1 cellular context compared by ENCODE assay signal in the genomic region with DNA sequence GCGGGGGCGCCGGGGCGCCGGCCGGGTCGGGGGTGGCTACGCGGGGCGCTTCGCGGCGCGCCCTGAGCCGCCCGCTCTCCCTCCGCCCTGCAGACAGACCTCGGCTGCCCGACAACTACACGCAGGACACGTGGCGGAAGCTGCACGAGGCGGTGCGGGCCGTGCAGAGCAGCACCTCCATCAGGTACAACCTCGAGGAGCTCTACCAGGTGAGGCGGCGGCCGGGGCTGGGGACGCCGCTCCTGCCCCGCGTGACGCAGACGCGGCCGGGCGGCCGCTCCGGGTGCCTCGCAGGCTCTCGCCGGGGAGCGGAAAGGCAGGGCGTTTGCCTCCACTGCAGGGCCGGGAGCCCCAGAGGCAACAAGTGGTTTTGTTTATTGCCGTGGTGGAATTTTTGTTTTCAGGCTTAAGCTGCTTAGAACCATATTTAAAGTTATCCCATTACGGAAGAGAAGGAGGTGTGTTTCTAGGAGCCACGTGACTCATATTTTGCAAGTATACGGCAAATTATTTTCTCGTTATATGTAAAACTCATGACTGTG.
TF ChIP-seq lines count a peak whose summit lies in the region.

No MANE protein-coding gene starts in this region.

TF ChIP-seq in K562, 482 proteins besides CTCF, POLR2A, EP300 and RAD21 (continued from another document and continues in another):
- TF ChIP-seq, protein P1, sequence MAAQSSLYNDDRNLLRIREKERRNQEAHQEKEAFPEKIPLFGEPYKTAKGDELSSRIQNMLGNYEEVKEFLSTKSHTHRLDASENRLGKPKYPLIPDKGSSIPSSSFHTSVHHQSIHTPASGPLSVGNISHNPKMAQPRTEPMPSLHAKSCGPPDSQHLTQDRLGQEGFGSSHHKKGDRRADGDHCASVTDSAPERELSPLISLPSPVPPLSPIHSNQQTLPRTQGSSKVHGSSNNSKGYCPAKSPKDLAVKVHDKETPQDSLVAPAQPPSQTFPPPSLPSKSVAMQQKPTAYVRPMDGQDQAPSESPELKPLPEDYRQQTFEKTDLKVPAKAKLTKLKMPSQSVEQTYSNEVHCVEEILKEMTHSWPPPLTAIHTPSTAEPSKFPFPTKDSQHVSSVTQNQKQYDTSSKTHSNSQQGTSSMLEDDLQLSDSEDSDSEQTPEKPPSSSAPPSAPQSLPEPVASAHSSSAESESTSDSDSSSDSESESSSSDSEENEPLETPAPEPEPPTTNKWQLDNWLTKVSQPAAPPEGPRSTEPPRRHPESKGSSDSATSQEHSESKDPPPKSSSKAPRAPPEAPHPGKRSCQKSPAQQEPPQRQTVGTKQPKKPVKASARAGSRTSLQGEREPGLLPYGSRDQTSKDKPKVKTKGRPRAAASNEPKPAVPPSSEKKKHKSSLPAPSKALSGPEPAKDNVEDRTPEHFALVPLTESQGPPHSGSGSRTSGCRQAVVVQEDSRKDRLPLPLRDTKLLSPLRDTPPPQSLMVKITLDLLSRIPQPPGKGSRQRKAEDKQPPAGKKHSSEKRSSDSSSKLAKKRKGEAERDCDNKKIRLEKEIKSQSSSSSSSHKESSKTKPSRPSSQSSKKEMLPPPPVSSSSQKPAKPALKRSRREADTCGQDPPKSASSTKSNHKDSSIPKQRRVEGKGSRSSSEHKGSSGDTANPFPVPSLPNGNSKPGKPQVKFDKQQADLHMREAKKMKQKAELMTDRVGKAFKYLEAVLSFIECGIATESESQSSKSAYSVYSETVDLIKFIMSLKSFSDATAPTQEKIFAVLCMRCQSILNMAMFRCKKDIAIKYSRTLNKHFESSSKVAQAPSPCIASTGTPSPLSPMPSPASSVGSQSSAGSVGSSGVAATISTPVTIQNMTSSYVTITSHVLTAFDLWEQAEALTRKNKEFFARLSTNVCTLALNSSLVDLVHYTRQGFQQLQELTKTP (IDR thresholded peaks at IDR 0.05; ENCODE audit: low read depth in 1 of 2, partially characterized antibody in 2 of 2), result no peak
- TF ChIP-seq ZNF507 (tag; conservative IDR thresholded peaks at IDR 0.05), result no peak
- TF ChIP-seq, protein P2, sequence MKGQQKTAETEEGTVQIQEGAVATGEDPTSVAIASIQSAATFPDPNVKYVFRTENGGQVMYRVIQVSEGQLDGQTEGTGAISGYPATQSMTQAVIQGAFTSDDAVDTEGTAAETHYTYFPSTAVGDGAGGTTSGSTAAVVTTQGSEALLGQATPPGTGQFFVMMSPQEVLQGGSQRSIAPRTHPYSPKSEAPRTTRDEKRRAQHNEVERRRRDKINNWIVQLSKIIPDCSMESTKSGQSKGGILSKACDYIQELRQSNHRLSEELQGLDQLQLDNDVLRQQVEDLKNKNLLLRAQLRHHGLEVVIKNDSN (CRISPR knock-in tag; IDR thresholded peaks at IDR 0.05), result peak; percentile 48; the same call in 1 of the 2 replicates
- TF ChIP-seq, protein P3, sequence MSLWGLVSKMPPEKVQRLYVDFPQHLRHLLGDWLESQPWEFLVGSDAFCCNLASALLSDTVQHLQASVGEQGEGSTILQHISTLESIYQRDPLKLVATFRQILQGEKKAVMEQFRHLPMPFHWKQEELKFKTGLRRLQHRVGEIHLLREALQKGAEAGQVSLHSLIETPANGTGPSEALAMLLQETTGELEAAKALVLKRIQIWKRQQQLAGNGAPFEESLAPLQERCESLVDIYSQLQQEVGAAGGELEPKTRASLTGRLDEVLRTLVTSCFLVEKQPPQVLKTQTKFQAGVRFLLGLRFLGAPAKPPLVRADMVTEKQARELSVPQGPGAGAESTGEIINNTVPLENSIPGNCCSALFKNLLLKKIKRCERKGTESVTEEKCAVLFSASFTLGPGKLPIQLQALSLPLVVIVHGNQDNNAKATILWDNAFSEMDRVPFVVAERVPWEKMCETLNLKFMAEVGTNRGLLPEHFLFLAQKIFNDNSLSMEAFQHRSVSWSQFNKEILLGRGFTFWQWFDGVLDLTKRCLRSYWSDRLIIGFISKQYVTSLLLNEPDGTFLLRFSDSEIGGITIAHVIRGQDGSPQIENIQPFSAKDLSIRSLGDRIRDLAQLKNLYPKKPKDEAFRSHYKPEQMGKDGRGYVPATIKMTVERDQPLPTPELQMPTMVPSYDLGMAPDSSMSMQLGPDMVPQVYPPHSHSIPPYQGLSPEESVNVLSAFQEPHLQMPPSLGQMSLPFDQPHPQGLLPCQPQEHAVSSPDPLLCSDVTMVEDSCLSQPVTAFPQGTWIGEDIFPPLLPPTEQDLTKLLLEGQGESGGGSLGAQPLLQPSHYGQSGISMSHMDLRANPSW (CRISPR knock-in tag; IDR thresholded peaks at IDR 0.05), result no peak
- TF ChIP-seq SMAD1 (IDR thresholded peaks at IDR 0.05; ENCODE audit: low read depth, low read length, partially characterized antibody), result no peak
- TF ChIP-seq, protein P4, sequence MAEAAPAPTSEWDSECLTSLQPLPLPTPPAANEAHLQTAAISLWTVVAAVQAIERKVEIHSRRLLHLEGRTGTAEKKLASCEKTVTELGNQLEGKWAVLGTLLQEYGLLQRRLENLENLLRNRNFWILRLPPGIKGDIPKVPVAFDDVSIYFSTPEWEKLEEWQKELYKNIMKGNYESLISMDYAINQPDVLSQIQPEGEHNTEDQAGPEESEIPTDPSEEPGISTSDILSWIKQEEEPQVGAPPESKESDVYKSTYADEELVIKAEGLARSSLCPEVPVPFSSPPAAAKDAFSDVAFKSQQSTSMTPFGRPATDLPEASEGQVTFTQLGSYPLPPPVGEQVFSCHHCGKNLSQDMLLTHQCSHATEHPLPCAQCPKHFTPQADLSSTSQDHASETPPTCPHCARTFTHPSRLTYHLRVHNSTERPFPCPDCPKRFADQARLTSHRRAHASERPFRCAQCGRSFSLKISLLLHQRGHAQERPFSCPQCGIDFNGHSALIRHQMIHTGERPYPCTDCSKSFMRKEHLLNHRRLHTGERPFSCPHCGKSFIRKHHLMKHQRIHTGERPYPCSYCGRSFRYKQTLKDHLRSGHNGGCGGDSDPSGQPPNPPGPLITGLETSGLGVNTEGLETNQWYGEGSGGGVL (CRISPR knock-in tag; IDR thresholded peaks at IDR 0.05), result no peak
- no peak for TF ChIP-seq MCM5 (IDR thresholded peaks at IDR 0.05; ENCODE audit: low read depth)
- TF ChIP-seq FOXK2 (conservative IDR thresholded peaks at IDR 0.05 in 1 of 2, IDR thresholded peaks at IDR 0.05 in 1 of 2; ENCODE audit: low read depth in 2 of 2), result 0 out of 4 replicates have a peak, but pooled peaks of 1 of the 2 experiments have one; percentile 21
- no peak for TF ChIP-seq TAF7 (tag; IDR thresholded peaks at IDR 0.05)
- TF ChIP-seq ZNF274 (IDR thresholded peaks at IDR 0.05; ENCODE audit: borderline replicate concordance, low read depth, low read length), result no peak
- TF ChIP-seq, protein P5, sequence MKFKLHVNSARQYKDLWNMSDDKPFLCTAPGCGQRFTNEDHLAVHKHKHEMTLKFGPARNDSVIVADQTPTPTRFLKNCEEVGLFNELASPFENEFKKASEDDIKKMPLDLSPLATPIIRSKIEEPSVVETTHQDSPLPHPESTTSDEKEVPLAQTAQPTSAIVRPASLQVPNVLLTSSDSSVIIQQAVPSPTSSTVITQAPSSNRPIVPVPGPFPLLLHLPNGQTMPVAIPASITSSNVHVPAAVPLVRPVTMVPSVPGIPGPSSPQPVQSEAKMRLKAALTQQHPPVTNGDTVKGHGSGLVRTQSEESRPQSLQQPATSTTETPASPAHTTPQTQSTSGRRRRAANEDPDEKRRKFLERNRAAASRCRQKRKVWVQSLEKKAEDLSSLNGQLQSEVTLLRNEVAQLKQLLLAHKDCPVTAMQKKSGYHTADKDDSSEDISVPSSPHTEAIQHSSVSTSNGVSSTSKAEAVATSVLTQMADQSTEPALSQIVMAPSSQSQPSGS (CRISPR knock-in tag; IDR thresholded peaks at IDR 0.05), result no peak
- TF ChIP-seq KAT7 (CRISPR knock-in tag; IDR thresholded peaks at IDR 0.05; ENCODE audit: borderline replicate concordance), result no peak
- TF ChIP-seq, protein P6, sequence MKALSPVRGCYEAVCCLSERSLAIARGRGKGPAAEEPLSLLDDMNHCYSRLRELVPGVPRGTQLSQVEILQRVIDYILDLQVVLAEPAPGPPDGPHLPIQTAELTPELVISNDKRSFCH (CRISPR knock-in tag; IDR thresholded peaks at IDR 0.05), result no peak
- TF ChIP-seq, protein P6 (tag; IDR thresholded peaks at IDR 0.05), result no peak
- TF ChIP-seq ZNF174 (CRISPR knock-in tag; IDR thresholded peaks at IDR 0.05), result no peak
- peak; percentile 26 for TF ChIP-seq U2AF1 (optimal IDR thresholded peaks at IDR 0.05; ENCODE audit: low read depth, low read length)
- TF ChIP-seq GABPB1 (CRISPR knock-in tag; IDR thresholded peaks at IDR 0.05), result peak; percentile 54; the same call in 1 of the 2 replicates
- 0 out of 2 replicates have a peak, but pooled peaks have one; percentile 17 for TF ChIP-seq ATF7 (IDR thresholded peaks at IDR 0.05)
- TF ChIP-seq, protein P7, sequence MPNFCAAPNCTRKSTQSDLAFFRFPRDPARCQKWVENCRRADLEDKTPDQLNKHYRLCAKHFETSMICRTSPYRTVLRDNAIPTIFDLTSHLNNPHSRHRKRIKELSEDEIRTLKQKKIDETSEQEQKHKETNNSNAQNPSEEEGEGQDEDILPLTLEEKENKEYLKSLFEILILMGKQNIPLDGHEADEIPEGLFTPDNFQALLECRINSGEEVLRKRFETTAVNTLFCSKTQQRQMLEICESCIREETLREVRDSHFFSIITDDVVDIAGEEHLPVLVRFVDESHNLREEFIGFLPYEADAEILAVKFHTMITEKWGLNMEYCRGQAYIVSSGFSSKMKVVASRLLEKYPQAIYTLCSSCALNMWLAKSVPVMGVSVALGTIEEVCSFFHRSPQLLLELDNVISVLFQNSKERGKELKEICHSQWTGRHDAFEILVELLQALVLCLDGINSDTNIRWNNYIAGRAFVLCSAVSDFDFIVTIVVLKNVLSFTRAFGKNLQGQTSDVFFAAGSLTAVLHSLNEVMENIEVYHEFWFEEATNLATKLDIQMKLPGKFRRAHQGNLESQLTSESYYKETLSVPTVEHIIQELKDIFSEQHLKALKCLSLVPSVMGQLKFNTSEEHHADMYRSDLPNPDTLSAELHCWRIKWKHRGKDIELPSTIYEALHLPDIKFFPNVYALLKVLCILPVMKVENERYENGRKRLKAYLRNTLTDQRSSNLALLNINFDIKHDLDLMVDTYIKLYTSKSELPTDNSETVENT (CRISPR knock-in tag; IDR thresholded peaks at IDR 0.05), result no peak
- no peak for TF ChIP-seq RCOR1 (IDR thresholded peaks at IDR 0.05; ENCODE audit: borderline replicate concordance in 1 of 2, low read depth in 2 of 2, low read length in 2 of 2)
- TF ChIP-seq MEF2A (IDR thresholded peaks at IDR 0.05; ENCODE audit: control insufficient read depth, low read depth, low read length), result no peak
- TF ChIP-seq LEF1 (IDR thresholded peaks at IDR 0.05), result no peak
- TF ChIP-seq EP400 (IDR thresholded peaks at IDR 0.05), result peak; percentile 19; the same call in 1 of the 2 replicates
- TF ChIP-seq, protein P8, sequence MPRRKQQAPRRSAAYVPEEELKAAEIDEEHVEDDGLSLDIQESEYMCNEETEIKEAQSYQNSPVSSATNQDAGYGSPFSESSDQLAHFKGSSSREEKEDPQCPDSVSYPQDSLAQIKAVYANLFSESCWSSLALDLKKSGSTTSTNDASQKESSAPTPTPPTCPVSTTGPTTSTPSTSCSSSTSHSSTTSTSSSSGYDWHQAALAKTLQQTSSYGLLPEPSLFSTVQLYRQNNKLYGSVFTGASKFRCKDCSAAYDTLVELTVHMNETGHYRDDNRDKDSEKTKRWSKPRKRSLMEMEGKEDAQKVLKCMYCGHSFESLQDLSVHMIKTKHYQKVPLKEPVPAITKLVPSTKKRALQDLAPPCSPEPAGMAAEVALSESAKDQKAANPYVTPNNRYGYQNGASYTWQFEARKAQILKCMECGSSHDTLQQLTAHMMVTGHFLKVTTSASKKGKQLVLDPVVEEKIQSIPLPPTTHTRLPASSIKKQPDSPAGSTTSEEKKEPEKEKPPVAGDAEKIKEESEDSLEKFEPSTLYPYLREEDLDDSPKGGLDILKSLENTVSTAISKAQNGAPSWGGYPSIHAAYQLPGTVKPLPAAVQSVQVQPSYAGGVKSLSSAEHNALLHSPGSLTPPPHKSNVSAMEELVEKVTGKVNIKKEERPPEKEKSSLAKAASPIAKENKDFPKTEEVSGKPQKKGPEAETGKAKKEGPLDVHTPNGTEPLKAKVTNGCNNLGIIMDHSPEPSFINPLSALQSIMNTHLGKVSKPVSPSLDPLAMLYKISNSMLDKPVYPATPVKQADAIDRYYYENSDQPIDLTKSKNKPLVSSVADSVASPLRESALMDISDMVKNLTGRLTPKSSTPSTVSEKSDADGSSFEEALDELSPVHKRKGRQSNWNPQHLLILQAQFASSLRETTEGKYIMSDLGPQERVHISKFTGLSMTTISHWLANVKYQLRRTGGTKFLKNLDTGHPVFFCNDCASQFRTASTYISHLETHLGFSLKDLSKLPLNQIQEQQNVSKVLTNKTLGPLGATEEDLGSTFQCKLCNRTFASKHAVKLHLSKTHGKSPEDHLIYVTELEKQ (CRISPR knock-in tag; IDR thresholded peaks at IDR 0.05), result no peak
- TF ChIP-seq ZNF140 (CRISPR knock-in tag; IDR thresholded peaks at IDR 0.05), result no peak
- TF ChIP-seq, protein P9, sequence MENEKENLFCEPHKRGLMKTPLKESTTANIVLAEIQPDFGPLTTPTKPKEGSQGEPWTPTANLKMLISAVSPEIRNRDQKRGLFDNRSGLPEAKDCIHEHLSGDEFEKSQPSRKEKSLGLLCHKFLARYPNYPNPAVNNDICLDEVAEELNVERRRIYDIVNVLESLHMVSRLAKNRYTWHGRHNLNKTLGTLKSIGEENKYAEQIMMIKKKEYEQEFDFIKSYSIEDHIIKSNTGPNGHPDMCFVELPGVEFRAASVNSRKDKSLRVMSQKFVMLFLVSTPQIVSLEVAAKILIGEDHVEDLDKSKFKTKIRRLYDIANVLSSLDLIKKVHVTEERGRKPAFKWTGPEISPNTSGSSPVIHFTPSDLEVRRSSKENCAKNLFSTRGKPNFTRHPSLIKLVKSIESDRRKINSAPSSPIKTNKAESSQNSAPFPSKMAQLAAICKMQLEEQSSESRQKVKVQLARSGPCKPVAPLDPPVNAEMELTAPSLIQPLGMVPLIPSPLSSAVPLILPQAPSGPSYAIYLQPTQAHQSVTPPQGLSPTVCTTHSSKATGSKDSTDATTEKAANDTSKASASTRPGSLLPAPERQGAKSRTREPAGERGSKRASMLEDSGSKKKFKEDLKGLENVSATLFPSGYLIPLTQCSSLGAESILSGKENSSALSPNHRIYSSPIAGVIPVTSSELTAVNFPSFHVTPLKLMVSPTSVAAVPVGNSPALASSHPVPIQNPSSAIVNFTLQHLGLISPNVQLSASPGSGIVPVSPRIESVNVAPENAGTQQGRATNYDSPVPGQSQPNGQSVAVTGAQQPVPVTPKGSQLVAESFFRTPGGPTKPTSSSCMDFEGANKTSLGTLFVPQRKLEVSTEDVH (IDR thresholded peaks at IDR 0.05; ENCODE audit: low read depth, partially characterized antibody), result no peak
- no peak for TF ChIP-seq PCBP2 (IDR thresholded peaks at IDR 0.05; ENCODE audit: low read depth, low read length, poor library complexity, severe bottlenecking)
- no peak for TF ChIP-seq KLF10 (CRISPR knock-in tag; IDR thresholded peaks at IDR 0.05)
- TF ChIP-seq ZNF197 (CRISPR knock-in tag; IDR thresholded peaks at IDR 0.05; ENCODE audit: low read depth), result no peak
- peak; percentile 17 for TF ChIP-seq TAF1 (IDR thresholded peaks at IDR 0.05; ENCODE audit: control insufficient read depth, extremely low read depth, insufficient read depth, low read length, severe bottlenecking)
- TF ChIP-seq ZSCAN29 (IDR thresholded peaks at IDR 0.05), result no peak
- TF ChIP-seq NRF1 (conservative IDR thresholded peaks at IDR 0.05 in 1 of 2, IDR thresholded peaks at IDR 0.05 in 1 of 2), result peak in 1 of 2 experiments; percentile 14; a peak in 1 of 4 replicates
